8 cellular contexts compared by ENCODE assay signal in genomic region chr15:51649659-51650521, GRCh38. TPM values are rescaled to one million over a fixed set of nuclear protein-coding genes. Genes with fewer than 3 reads are reported as not detected.
DNase-seq lines count a peak whose midpoint lies in the region; ATAC-seq and TF ChIP-seq lines count a peak whose summit lies in the region.

No MANE protein-coding gene starts in this region.

- H3K36me3 ChIP-seq in PC-9 (ENCODE audit: low read depth) (no peaks in the 10 kb centered on the region), cardiac muscle cell (no peaks in the 10 kb centered on the region), prostate gland (no peaks in the 10 kb centered on the region)

- intact Hi-C loops in PC-9 (cut with micrococcal nuclease; ENCODE audit: unreplicated experiment) (loop anchor here (1.0 to 10.0 kb wide), 4 partner anchors 127 to 1085 kb away; no protein-coding TSS in a partner anchor), prostate gland (cut with DNase I) (loop anchor here (2.0 kb wide), 1 partner anchor 127 kb away; no protein-coding TSS in a partner anchor)

- no peak overlapping the region for H3K4me3 ChIP-seq in PC-9
- H3K4me3 ChIP-seq in cardiac muscle cell = no peak overlapping the region
- no peak overlapping the region for H3K4me3 ChIP-seq in prostate gland

- no peaks in the 10 kb centered on the region for H4K20me1 ChIP-seq in PC-9 (ENCODE audit: insufficient read depth)

- BruUV-seq in PC-9 (replicated peaks; lab: Mats Ljungman, UMichigan) = no TSS peak

- peak in 9 of 14 donors; percentile 0 to 47 (median 8) for DNase-seq in C1 segment of cervical spinal cord (lab: John Stamatoyannopoulos, UW)
- peak; percentile 78 for DNase-seq in M059J (ENCODE audit: low read depth)
- peak; percentile 28 to 41 for DNase-seq in PC-9
- DNase-seq in activated naive CD8-positive, alpha-beta T cell treated with anti-CD3 and anti-CD28 coated beads, Interleukin-2, amount 50 U/mL, for 16 hours (ENCODE audit: low read depth, low spot score) = peak; percentile 13
- peak; percentile 73 to 88 for DNase-seq in cardiac muscle cell (ENCODE audit: low read depth in 1 of 2, low spot score in 1 of 2)
- peak; percentile 64 for DNase-seq in prostate gland (ENCODE audit: low spot score)

- no peaks in the 10 kb centered on the region for H3K9me3 ChIP-seq in PC-9 (ENCODE audit: insufficient read depth, low read depth)
- H3K9me3 ChIP-seq in cardiac muscle cell (ENCODE audit: low read depth) = no peaks in the 10 kb centered on the region
- no peaks in the 10 kb centered on the region for H3K9me3 ChIP-seq in prostate gland

- H3K4me1 ChIP-seq in PC-9 (replicated peaks; ENCODE audit: insufficient read depth) = no peaks in the 10 kb centered on the region
- no peaks in the 10 kb centered on the region for H3K4me1 ChIP-seq in cardiac muscle cell (ENCODE audit: low read depth)
- H3K4me1 ChIP-seq in prostate gland (replicated peaks) = no peaks in the 10 kb centered on the region

- H3K79me2 ChIP-seq in PC-9 (ENCODE audit: low read depth) = no peaks in the 10 kb centered on the region

- WGBS in prostate gland = 36% methylated on average over 4 of the region's 4 CpGs

- POLR2A ChIA-PET in PC-9 (lab: Charles Lee; ENCODE audit: unreplicated experiment) = interaction anchor here (0.6 to 0.7 kb wide), 2 partner anchors 114 to 127 kb away, joined by 3 to 4 read pairs; no protein-coding TSS in a partner anchor

- H3K27ac ChIP-seq in PC-9 (no peak overlapping the region), cardiac muscle cell (no peak overlapping the region), prostate gland (no peak overlapping the region)

- no peak overlapping the region for H2AFZ ChIP-seq in PC-9

- CTCF ChIA-PET in PC-9 (lab: Charles Lee) = interaction anchor here (0.5 to 1.6 kb wide), 16 partner anchors 41 to 596 kb away, joined by 3 to 35 read pairs (median 5); no protein-coding TSS in a partner anchor

- H3K4me2 ChIP-seq in PC-9 = no peak overlapping the region

- H3K27me3 ChIP-seq in PC-9 (ENCODE audit: insufficient read depth, low read depth) (no peaks in the 10 kb centered on the region), cardiac muscle cell (no peaks in the 10 kb centered on the region), prostate gland (replicated peaks; ENCODE audit: insufficient read depth) (no peaks in the 10 kb centered on the region)

- TF ChIP-seq CTCF in PC-9 (conservative IDR thresholded peaks at IDR 0.05) (peak; percentile 81), cardiac muscle cell (IDR thresholded peaks at IDR 0.05; ENCODE audit: low read depth, low read length) (peak; percentile 66), prostate gland (IDR thresholded peaks at IDR 0.05) (peak; percentile 45 to 86 (median 80))

- no peaks in the 10 kb centered on the region for H3F3A ChIP-seq in PC-9 (ENCODE audit: insufficient read depth, low read depth)

- ATAC-seq in GM19023 (IDR thresholded peaks at IDR 0.05; ENCODE audit: unreplicated experiment) (peak; percentile 43), HG03045 (IDR thresholded peaks at IDR 0.05; ENCODE audit: unreplicated experiment) (no peak)

- no peak for TF ChIP-seq POLR2A in prostate gland (IDR thresholded peaks at IDR 0.05)

- H3K9me2 ChIP-seq in PC-9 (ENCODE audit: insufficient read depth) = no peaks in the 10 kb centered on the region

RNA-seq across cellular contexts. Expression of gene DMXL2, which starts 27.3 kb away (rescaled TPM):
- 12.6 and 14.7 TPM in 2 replicates for total RNA-seq in M059J (2014; rRNA removed; shearing (Covaris generic))
- total RNA-seq in PC-9 (2021) (25.5 and 29.8 TPM in 2 replicates), cardiac muscle cell (20.3 and 34.0 TPM in 2 replicates), prostate gland (10 to 100 TPM; 12.2 to 35.3 TPM)
- polyA plus RNA-seq in cardiac muscle cell = 16.3 and 27.0 TPM in 2 replicates

RNA-seq across cellular contexts. Expression of gene SCG3, which starts 31.4 kb away (rescaled TPM):
- total RNA-seq in M059J (2014; rRNA removed; shearing (Covaris generic)) = 0.10 TPM in 1 of 2 replicates, not detected in the other
- total RNA-seq in PC-9 (2021) (not detected in 2 replicates), cardiac muscle cell (0.14 TPM in 1 of 2 replicates, not detected in the other), prostate gland (1 to 10 TPM in 1 of 2 donors, under 1 TPM in 1; 0.23 to 2.0 TPM)
- 0.30 TPM in 1 of 2 replicates, not detected in the other for polyA plus RNA-seq in cardiac muscle cell

Comparison
In these comparisons a context has a peak if more than half of its experiments do, and no peak if none do; other contexts are left out.
1. DNase-seq: peak in every context shown above with its lines; median percentile 80 in cardiac muscle cell; 78 in M059J; 64 in prostate gland; 34 in PC-9; 13 in activated naive CD8-positive, alpha-beta T cell treated with anti-CD3 and anti-CD28 coated beads, Interleukin-2, amount 50 U/mL, for 16 hours; 8 in C1 segment of cervical spinal cord.